2 cellular contexts compared by ENCODE assay signal in genomic region chr12:65682145-65682544, GRCh38.
A peak's percentile ranks its signal among the peaks of the same experiment; 100 is the strongest.
TF ChIP-seq lines count a peak whose summit lies in the region.

No MANE protein-coding gene starts in this region.

TF ChIP-seq in K562, 482 proteins besides CTCF, POLR2A, EP300 and RAD21:
- TF ChIP-seq MEIS2 (IDR thresholded peaks at IDR 0.05; ENCODE audit: partially characterized antibody) (peak; percentile 28), ZNF589 (CRISPR knock-in tag; IDR thresholded peaks at IDR 0.05; ENCODE audit: low read depth) (no peak)

TF ChIP-seq in HepG2, 621 proteins besides CTCF, POLR2A, EP300 and RAD21:
- TF ChIP-seq POLR2AphosphoS2 (IDR thresholded peaks at IDR 0.05; ENCODE audit: low read depth, low read length) (no peak), U2AF2 (IDR thresholded peaks at IDR 0.05; ENCODE audit: low read depth, low read length) (no peak), KLF15 (CRISPR knock-in tag; IDR thresholded peaks at IDR 0.05; ENCODE audit: borderline replicate concordance) (no peak), SYNCRIP (IDR thresholded peaks at IDR 0.05; ENCODE audit: insufficient read depth, low read depth, low read length) (no peak), ZNF451 (CRISPR knock-in tag; IDR thresholded peaks at IDR 0.05) (no peak), ZNF883 (CRISPR knock-in tag; IDR thresholded peaks at IDR 0.05; ENCODE audit: not compliant biosample characterization) (no peak), ZNF75D (CRISPR knock-in tag; IDR thresholded peaks at IDR 0.05; ENCODE audit: borderline replicate concordance) (no peak)
TF ChIP-seq in HepG2: peak in this region for 0.
